In genomic region chr10:21314906-21315305, GRCh38 we compare ENCODE assay signal across 1 cellular context.
TF ChIP-seq lines count a peak whose summit lies in the region.

No MANE protein-coding gene starts in this region.

TF ChIP-seq in GM23338, 12 proteins besides CTCF, POLR2A, EP300 and RAD21 (continued from another document):
- TF ChIP-seq ZNF462 (CRISPR knock-in tag; IDR thresholded peaks at IDR 0.05) (no peak), EZH2 (IDR thresholded peaks at IDR 0.05; ENCODE audit: low read depth, unreplicated experiment) (no peak), ZNF114 (CRISPR knock-in tag; IDR thresholded peaks at IDR 0.05) (no peak), POLR2AphosphoS5 (IDR thresholded peaks at IDR 0.05; ENCODE audit: low read depth) (no peak), JUNB (IDR thresholded peaks at IDR 0.05; ENCODE audit: unreplicated experiment) (no peak), ZNF331 (CRISPR knock-in tag; IDR thresholded peaks at IDR 0.05; ENCODE audit: low read depth) (no peak), REST (IDR thresholded peaks at IDR 0.05; ENCODE audit: unreplicated experiment) (no peak), EZH2phosphoT487 (IDR thresholded peaks at IDR 0.05; ENCODE audit: unreplicated experiment) (no peak), CREB1 (CRISPR knock-in tag; IDR thresholded peaks at IDR 0.05; ENCODE audit: low read depth) (no peak), ETS1 (IDR thresholded peaks at IDR 0.05) (no peak)
